In the genomic region with DNA sequence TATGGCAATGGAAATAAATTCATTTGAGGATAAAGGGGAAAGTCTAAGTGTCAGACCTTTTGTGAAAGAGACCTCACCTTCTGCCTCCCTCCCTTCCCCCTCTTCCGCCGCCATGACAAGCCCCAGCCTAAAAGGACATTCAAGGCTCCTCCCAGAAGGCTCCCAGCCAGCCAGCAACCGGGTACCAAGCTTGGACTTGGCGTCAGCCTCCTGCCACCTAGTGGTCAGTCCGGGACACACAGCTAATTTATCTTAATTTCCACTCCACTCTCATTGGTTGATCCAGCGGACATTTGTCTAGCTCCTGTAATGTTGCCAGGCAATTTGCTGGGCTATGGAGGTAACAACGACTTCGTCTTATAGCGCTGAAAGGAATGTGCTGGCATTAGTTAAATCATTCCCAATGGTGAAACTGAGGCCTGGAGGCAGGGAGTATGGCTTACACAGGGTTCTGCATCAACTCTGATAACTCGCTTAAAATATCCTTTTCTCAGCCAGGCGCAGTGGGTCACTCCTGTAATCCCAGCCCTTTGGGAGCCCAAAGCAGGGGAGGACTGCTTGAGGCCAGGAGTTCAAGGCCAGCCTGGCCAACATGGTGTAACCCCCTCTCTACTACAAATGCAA, we compare ENCODE assay signal across 1 cellular context.
A peak's percentile ranks its signal among the peaks of the same experiment; 100 is the strongest.
TF ChIP-seq lines count a peak whose summit lies in the region.

No MANE protein-coding gene starts in this region.

TF ChIP-seq in K562, 482 proteins besides CTCF, POLR2A, EP300 and RAD21 (continued from another document):
- TF ChIP-seq, protein P1, sequence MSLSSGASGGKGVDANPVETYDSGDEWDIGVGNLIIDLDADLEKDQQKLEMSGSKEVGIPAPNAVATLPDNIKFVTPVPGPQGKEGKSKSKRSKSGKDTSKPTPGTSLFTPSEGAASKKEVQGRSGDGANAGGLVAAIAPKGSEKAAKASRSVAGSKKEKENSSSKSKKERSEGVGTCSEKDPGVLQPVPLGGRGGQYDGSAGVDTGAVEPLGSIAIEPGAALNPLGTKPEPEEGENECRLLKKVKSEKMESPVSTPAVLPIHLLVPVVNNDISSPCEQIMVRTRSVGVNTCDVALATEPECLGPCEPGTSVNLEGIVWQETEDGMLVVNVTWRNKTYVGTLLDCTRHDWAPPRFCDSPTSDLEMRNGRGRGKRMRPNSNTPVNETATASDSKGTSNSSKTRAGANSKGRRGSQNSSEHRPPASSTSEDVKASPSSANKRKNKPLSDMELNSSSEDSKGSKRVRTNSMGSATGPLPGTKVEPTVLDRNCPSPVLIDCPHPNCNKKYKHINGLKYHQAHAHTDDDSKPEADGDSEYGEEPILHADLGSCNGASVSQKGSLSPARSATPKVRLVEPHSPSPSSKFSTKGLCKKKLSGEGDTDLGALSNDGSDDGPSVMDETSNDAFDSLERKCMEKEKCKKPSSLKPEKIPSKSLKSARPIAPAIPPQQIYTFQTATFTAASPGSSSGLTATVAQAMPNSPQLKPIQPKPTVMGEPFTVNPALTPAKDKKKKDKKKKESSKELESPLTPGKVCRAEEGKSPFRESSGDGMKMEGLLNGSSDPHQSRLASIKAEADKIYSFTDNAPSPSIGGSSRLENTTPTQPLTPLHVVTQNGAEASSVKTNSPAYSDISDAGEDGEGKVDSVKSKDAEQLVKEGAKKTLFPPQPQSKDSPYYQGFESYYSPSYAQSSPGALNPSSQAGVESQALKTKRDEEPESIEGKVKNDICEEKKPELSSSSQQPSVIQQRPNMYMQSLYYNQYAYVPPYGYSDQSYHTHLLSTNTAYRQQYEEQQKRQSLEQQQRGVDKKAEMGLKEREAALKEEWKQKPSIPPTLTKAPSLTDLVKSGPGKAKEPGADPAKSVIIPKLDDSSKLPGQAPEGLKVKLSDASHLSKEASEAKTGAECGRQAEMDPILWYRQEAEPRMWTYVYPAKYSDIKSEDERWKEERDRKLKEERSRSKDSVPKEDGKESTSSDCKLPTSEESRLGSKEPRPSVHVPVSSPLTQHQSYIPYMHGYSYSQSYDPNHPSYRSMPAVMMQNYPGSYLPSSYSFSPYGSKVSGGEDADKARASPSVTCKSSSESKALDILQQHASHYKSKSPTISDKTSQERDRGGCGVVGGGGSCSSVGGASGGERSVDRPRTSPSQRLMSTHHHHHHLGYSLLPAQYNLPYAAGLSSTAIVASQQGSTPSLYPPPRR (CRISPR knock-in tag; IDR thresholded peaks at IDR 0.05; ENCODE audit: borderline replicate concordance), result no peak
- no peak for TF ChIP-seq ZNF41 (CRISPR knock-in tag; conservative IDR thresholded peaks at IDR 0.05)
- no peak for TF ChIP-seq ZNF263 (CRISPR knock-in tag; IDR thresholded peaks at IDR 0.05; ENCODE audit: borderline replicate concordance)
- TF ChIP-seq, protein P2, sequence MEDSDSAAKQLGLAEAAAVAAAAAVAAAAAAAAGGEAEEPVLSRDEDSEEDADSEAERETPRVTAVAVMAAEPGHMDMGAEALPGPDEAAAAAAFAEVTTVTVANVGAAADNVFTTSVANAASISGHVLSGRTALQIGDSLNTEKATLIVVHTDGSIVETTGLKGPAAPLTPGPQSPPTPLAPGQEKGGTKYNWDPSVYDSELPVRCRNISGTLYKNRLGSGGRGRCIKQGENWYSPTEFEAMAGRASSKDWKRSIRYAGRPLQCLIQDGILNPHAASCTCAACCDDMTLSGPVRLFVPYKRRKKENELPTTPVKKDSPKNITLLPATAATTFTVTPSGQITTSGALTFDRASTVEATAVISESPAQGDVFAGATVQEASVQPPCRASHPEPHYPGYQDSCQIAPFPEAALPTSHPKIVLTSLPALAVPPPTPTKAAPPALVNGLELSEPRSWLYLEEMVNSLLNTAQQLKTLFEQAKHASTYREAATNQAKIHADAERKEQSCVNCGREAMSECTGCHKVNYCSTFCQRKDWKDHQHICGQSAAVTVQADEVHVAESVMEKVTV (CRISPR knock-in tag; IDR thresholded peaks at IDR 0.05), result 0 out of 2 replicates have a peak, but pooled peaks have one; percentile 23
- peak; percentile 35 for TF ChIP-seq FOS (IDR thresholded peaks at IDR 0.05; ENCODE audit: extremely low read depth, insufficient read length)
- TF ChIP-seq, protein P3, sequence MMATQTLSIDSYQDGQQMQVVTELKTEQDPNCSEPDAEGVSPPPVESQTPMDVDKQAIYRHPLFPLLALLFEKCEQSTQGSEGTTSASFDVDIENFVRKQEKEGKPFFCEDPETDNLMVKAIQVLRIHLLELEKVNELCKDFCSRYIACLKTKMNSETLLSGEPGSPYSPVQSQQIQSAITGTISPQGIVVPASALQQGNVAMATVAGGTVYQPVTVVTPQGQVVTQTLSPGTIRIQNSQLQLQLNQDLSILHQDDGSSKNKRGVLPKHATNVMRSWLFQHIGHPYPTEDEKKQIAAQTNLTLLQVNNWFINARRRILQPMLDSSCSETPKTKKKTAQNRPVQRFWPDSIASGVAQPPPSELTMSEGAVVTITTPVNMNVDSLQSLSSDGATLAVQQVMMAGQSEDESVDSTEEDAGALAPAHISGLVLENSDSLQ (IDR thresholded peaks at IDR 0.05), result peak; percentile 74
- TF ChIP-seq ZEB2 (IDR thresholded peaks at IDR 0.05), result no peak
- TF ChIP-seq FOXK1 (CRISPR knock-in tag; IDR thresholded peaks at IDR 0.05; ENCODE audit: borderline replicate concordance), result no peak
- TF ChIP-seq, protein P4, sequence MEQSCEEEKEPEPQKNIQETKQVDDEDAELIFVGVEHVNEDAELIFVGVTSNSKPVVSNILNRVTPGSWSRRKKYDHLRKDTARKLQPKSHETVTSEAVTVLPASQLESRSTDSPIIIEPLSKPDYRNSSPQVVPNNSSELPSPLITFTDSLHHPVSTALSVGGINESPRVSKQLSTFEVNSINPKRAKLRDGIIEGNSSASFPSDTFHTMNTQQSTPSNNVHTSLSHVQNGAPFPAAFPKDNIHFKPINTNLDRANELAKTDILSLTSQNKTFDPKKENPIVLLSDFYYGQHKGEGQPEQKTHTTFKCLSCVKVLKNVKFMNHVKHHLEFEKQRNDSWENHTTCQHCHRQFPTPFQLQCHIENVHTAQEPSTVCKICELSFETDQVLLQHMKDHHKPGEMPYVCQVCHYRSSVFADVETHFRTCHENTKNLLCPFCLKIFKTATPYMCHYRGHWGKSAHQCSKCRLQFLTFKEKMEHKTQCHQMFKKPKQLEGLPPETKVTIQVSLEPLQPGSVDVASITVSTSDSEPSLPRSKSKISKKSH (CRISPR knock-in tag; IDR thresholded peaks at IDR 0.05), result no peak
- TF ChIP-seq, protein P5, sequence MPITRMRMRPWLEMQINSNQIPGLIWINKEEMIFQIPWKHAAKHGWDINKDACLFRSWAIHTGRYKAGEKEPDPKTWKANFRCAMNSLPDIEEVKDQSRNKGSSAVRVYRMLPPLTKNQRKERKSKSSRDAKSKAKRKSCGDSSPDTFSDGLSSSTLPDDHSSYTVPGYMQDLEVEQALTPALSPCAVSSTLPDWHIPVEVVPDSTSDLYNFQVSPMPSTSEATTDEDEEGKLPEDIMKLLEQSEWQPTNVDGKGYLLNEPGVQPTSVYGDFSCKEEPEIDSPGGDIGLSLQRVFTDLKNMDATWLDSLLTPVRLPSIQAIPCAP (CRISPR knock-in tag; IDR thresholded peaks at IDR 0.05; ENCODE audit: borderline replicate concordance), result no peak
- no peak for TF ChIP-seq ZNF384 (IDR thresholded peaks at IDR 0.05; ENCODE audit: low read depth, low read length)
- TF ChIP-seq, protein P6, sequence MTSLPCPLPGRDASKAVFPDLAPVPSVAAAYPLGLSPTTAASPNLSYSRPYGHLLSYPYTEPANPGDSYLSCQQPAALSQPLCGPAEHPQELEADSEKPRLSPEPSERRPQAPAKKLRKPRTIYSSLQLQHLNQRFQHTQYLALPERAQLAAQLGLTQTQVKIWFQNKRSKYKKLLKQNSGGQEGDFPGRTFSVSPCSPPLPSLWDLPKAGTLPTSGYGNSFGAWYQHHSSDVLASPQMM (CRISPR knock-in tag; IDR thresholded peaks at IDR 0.05), result no peak
- TF ChIP-seq, protein P7, sequence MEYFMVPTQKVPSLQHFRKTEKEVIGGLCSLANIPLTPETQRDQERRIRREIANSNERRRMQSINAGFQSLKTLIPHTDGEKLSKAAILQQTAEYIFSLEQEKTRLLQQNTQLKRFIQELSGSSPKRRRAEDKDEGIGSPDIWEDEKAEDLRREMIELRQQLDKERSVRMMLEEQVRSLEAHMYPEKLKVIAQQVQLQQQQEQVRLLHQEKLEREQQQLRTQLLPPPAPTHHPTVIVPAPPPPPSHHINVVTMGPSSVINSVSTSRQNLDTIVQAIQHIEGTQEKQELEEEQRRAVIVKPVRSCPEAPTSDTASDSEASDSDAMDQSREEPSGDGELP (CRISPR knock-in tag; IDR thresholded peaks at IDR 0.05; ENCODE audit: borderline replicate concordance), result peak; percentile 21; the same call in 1 of the 2 replicates
- TF ChIP-seq, protein P8, sequence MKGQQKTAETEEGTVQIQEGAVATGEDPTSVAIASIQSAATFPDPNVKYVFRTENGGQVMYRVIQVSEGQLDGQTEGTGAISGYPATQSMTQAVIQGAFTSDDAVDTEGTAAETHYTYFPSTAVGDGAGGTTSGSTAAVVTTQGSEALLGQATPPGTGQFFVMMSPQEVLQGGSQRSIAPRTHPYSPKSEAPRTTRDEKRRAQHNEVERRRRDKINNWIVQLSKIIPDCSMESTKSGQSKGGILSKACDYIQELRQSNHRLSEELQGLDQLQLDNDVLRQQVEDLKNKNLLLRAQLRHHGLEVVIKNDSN (CRISPR knock-in tag; IDR thresholded peaks at IDR 0.05), result no peak
- TF ChIP-seq ZFP1 (CRISPR knock-in tag; IDR thresholded peaks at IDR 0.05), result no peak
- no peak; the same call in 1 of the 2 replicates for TF ChIP-seq KLF16 (IDR thresholded peaks at IDR 0.05)
- TF ChIP-seq NBN (IDR thresholded peaks at IDR 0.05; ENCODE audit: low read depth), result no peak
- TF ChIP-seq NCOA1 (IDR thresholded peaks at IDR 0.05; ENCODE audit: low read depth), result no peak
- TF ChIP-seq, protein P9, sequence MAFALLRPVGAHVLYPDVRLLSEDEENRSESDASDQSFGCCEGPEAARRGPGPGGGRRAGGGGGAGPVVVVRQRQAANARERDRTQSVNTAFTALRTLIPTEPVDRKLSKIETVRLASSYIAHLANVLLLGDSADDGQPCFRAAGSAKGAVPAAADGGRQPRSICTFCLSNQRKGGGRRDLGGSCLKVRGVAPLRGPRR (CRISPR knock-in tag; IDR thresholded peaks at IDR 0.05), result no peak
- TF ChIP-seq CTBP1 (IDR thresholded peaks at IDR 0.05; ENCODE audit: borderline replicate concordance), result peak; percentile 27; the same call in 1 of the 2 replicates
- no peak for TF ChIP-seq CEBPG (CRISPR knock-in tag; IDR thresholded peaks at IDR 0.05)
- no peak for TF ChIP-seq CEBPG (tag; conservative IDR thresholded peaks at IDR 0.05 in 1 of 2, IDR thresholded peaks at IDR 0.05 in 1 of 2)
- TF ChIP-seq ZNF184 (CRISPR knock-in tag; IDR thresholded peaks at IDR 0.05), result no peak
- TF ChIP-seq, protein P10, sequence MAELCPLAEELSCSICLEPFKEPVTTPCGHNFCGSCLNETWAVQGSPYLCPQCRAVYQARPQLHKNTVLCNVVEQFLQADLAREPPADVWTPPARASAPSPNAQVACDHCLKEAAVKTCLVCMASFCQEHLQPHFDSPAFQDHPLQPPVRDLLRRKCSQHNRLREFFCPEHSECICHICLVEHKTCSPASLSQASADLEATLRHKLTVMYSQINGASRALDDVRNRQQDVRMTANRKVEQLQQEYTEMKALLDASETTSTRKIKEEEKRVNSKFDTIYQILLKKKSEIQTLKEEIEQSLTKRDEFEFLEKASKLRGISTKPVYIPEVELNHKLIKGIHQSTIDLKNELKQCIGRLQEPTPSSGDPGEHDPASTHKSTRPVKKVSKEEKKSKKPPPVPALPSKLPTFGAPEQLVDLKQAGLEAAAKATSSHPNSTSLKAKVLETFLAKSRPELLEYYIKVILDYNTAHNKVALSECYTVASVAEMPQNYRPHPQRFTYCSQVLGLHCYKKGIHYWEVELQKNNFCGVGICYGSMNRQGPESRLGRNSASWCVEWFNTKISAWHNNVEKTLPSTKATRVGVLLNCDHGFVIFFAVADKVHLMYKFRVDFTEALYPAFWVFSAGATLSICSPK (IDR thresholded peaks at IDR 0.05; ENCODE audit: borderline replicate concordance), result no peak
- TF ChIP-seq GABPA (tag; conservative IDR thresholded peaks at IDR 0.05; ENCODE audit: low read depth), result no peak
- TF ChIP-seq RCOR1 (IDR thresholded peaks at IDR 0.05; ENCODE audit: borderline replicate concordance in 1 of 2, low read depth in 2 of 2, low read length in 2 of 2), result 0 out of 4 replicates have a peak, but pooled peaks of 1 of the 2 experiments have one; percentile 15
- TF ChIP-seq KAT7 (CRISPR knock-in tag; IDR thresholded peaks at IDR 0.05; ENCODE audit: borderline replicate concordance), result no peak
